1 cellular context compared by ENCODE assay signal in genomic region chr9:79131375-79131774, GRCh38.
TF ChIP-seq lines count a peak whose summit lies in the region.

No MANE protein-coding gene starts in this region.

TF ChIP-seq in GM23338, 12 proteins besides CTCF, POLR2A, EP300 and RAD21 (continued from another document):
- TF ChIP-seq ZNF462 (CRISPR knock-in tag; IDR thresholded peaks at IDR 0.05) = no peak
- TF ChIP-seq, protein P1, sequence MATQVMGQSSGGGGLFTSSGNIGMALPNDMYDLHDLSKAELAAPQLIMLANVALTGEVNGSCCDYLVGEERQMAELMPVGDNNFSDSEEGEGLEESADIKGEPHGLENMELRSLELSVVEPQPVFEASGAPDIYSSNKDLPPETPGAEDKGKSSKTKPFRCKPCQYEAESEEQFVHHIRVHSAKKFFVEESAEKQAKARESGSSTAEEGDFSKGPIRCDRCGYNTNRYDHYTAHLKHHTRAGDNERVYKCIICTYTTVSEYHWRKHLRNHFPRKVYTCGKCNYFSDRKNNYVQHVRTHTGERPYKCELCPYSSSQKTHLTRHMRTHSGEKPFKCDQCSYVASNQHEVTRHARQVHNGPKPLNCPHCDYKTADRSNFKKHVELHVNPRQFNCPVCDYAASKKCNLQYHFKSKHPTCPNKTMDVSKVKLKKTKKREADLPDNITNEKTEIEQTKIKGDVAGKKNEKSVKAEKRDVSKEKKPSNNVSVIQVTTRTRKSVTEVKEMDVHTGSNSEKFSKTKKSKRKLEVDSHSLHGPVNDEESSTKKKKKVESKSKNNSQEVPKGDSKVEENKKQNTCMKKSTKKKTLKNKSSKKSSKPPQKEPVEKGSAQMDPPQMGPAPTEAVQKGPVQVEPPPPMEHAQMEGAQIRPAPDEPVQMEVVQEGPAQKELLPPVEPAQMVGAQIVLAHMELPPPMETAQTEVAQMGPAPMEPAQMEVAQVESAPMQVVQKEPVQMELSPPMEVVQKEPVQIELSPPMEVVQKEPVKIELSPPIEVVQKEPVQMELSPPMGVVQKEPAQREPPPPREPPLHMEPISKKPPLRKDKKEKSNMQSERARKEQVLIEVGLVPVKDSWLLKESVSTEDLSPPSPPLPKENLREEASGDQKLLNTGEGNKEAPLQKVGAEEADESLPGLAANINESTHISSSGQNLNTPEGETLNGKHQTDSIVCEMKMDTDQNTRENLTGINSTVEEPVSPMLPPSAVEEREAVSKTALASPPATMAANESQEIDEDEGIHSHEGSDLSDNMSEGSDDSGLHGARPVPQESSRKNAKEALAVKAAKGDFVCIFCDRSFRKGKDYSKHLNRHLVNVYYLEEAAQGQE (IDR thresholded peaks at IDR 0.05; ENCODE audit: unreplicated experiment) = no peak
- no peak for TF ChIP-seq ETS1 (IDR thresholded peaks at IDR 0.05)
- no peak for TF ChIP-seq CREB1 (CRISPR knock-in tag; IDR thresholded peaks at IDR 0.05; ENCODE audit: low read depth)
- TF ChIP-seq STAT1 (IDR thresholded peaks at IDR 0.05; ENCODE audit: unreplicated experiment) = no peak
- TF ChIP-seq JUNB (IDR thresholded peaks at IDR 0.05; ENCODE audit: unreplicated experiment) = no peak
- no peak for TF ChIP-seq POLR2AphosphoS5 (IDR thresholded peaks at IDR 0.05; ENCODE audit: low read depth)
- no peak for TF ChIP-seq ZNF331 (CRISPR knock-in tag; IDR thresholded peaks at IDR 0.05; ENCODE audit: low read depth)
